ENCODE assay signal across 21 cellular contexts in the genomic region with DNA sequence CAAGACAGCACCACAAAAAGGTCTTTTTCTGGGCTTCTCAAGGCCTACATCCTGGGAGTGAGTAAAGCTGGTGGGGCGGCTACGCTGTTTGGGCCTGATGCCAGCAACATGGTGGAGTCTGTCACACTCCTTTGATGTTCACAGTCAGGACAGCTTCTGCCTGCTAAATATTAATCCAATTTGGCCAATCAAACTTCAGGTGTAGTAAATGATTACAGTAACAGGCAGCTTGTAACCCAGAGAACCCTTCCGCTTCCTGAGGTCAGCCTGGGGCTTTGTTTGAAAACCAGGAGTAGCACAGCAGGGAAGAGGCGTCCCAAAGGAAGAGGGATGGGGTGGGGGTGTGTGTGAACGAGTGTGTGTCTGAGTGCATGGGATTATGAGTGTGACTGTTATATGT.
DNase-seq lines count a peak whose midpoint lies in the region; ATAC-seq, FAIRE-seq and TF ChIP-seq lines count a peak whose summit lies in the region.
"Had no signal": no experiment of that assay in that cellular context is flagged by ENCODE, and none has a peak within 500 bp of the region (broad histone marks: within the 10 kb centered on the region; RNA-seq: fewer than 3 reads in every experiment).

No MANE protein-coding gene starts in this region.

- H3K4me3 ChIP-seq in heart right ventricle (no peak overlapping the region), small intestine (ENCODE audit: low read depth in 1 of 2, low read length in 2 of 2) (no peak overlapping the region)
- H3K4me3 ChIP-seq: BLaER1, cardiac muscle cell, left lung, SK-N-MC had no signal

- H3K36me3 ChIP-seq in heart right ventricle (no peaks in the 10 kb centered on the region), small intestine (ENCODE audit: control insufficient read depth in 2 of 2, insufficient read depth in 2 of 2, low read length in 2 of 2) (no peaks in the 10 kb centered on the region)
- H3K36me3 ChIP-seq: BLaER1, cardiac muscle cell, left lung had no signal

- H3K9me3 ChIP-seq in heart right ventricle (no peaks in the 10 kb centered on the region), small intestine (ENCODE audit: control insufficient read depth, low read depth) (no peaks in the 10 kb centered on the region)
- H3K9me3 ChIP-seq: BLaER1, left lung had no signal

- DNase-seq in heart right ventricle (no peak), left cardiac atrium (no peak), SW480 (ENCODE audit: low spot score) (peak; percentile 12), kidney tubule cell (ENCODE audit: low spot score) (peak; percentile 94), small intestine (peak; percentile 79), OCI-M2 (lab: John Stamatoyannopoulos, UW; ENCODE audit: unreplicated experiment) (no peak), ACHN (no peak), HUDEP-2 (lab: John Stamatoyannopoulos, UW; ENCODE audit: unreplicated experiment in 76 of 76) (no peak)
- DNase-seq: activated CD4-positive, alpha-beta T cell treated with anti-CD3 and anti-CD28 coated beads, Interleukin-2, amount 10 ng/mL, durations not matched to agents 7 days and 5 days; cortex of kidney; left lung; midbrain; RPMI8226; stimulated activated CD4-positive, alpha-beta T cell treated with anti-CD3 and anti-CD28 coated beads, Interleukin-4, amount 100 ng/mL, for 1 hour had no signal

- H3K27me3 ChIP-seq in heart right ventricle (no peaks in the 10 kb centered on the region), small intestine (ENCODE audit: control insufficient read depth in 2 of 2, insufficient read depth in 2 of 2, low read length in 2 of 2) (no peaks in the 10 kb centered on the region)
- H3K27me3 ChIP-seq: BLaER1, cardiac muscle cell, left lung had no signal

- no peak for FAIRE-seq in small intestine (lab: Jason Lieb, UNC)
- FAIRE-seq: endometrium had no signal

- peak in 6 of 8 donors; percentile 31 to 66 (median 58) for ATAC-seq in heart right ventricle
- no peak for ATAC-seq in left cardiac atrium
- ATAC-seq: natural killer cell treated with Interleukin-12 subunit alpha and Interleukin-12 subunit beta and Interleukin-15 and Interleukin-18, amount 100 ng/mL, for 72 hours; stimulated activated memory B cell treated with anti-CD40 and anti-IgM and Interleukin-4, amounts not matched to agents 10 μg/mL and 1 μg/mL and 100 μg/mL, for 72 hours had no signal

- intact Hi-C loops in heart right ventricle (cut with DNase I): no loop called here
- intact Hi-C loops in left cardiac atrium (cut with DNase I): no loop called here

- peak overlapping the region in 3 of 10 donors; percentile 2 to 47 (median 13) for H3K27ac ChIP-seq in heart right ventricle
- H3K27ac ChIP-seq in small intestine (ENCODE audit: low read depth in 1 of 2, low read length in 1 of 2): no peak overlapping the region
- H3K27ac ChIP-seq: BLaER1, cardiac muscle cell, HL-60, left lung, SK-N-MC had no signal

- WGBS in heart right ventricle, 2 donors: 71 to 78% methylated on average over 5 of the region's 5 CpGs
- 22 to 63% (median 37%) methylated on average over 5 of the region's 5 CpGs for WGBS in small intestine, 3 donors

- in situ Hi-C loops in ACHN (cut with HindIII; ENCODE audit: low pct_ligation_motif_present, low pct_unique_long_range_greater_than_20kb, low sequenced_read_pairs): no loop called here

- TF ChIP-seq CTCF in heart right ventricle (IDR thresholded peaks at IDR 0.05): no peak

- peaks cover 0 to 22% (median 10%) of the 10 kb centered on the region in 9 donors for H3K4me1 ChIP-seq in heart right ventricle
- no peaks in the 10 kb centered on the region for H3K4me1 ChIP-seq in small intestine (ENCODE audit: control insufficient read depth in 2 of 2, insufficient read depth in 1 of 2, low read depth in 1 of 2, low read length in 1 of 2)
- H3K4me1 ChIP-seq: BLaER1 had no signal

Comparison
In these comparisons a context has a peak if more than half of its experiments do, and no peak if none do; other contexts are left out.
1. ATAC-seq: peak in heart right ventricle (6 of 8); none in left cardiac atrium (0 of 2).
2. DNase-seq: peak in SW480 (single experiment), kidney tubule cell (single experiment) and small intestine (single experiment); none in heart right ventricle (0 of 2), left cardiac atrium (single experiment), OCI-M2 (single experiment), ACHN (single experiment) and HUDEP-2 (0 of 76).